In the genomic region with DNA sequence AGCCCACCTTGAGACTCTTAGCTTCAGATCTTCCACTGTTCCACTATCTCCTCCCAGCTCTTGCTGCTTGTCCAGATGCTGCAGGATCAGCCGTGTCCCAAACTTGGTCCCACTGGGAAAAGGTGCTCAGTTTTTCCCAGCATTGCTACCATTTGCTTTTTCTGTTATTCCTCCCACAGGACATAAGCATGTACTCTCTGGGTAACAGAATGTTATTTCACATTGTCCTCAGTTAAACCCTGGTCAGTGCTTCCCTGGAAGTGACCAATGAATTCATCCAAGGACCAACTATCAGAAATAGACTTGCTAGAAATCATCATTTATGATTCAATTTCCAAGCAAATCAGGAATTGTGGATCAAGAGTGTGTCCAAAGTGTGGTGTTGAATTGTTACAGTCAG, we compare ENCODE assay signal across 27 cellular contexts.
"Had no signal": no experiment of that assay in that cellular context is flagged by ENCODE, and none has a peak within 500 bp of the region (broad histone marks: within the 10 kb centered on the region; RNA-seq: fewer than 3 reads in every experiment).

No MANE protein-coding gene starts in this region.

- H3K27ac ChIP-seq: hepatocyte, pancreas, prostate gland, right lobe of liver, skin epidermis, stomach, testis, upper lobe of right lung had no signal

- H3K4me1 ChIP-seq: prostate gland, right lobe of liver, upper lobe of right lung had no signal

- DNase-seq: glutamatergic neuron; heart right ventricle; islet precursor cell; midbrain; mucosa of descending colon; naive thymus-derived CD4-positive, alpha-beta T cell; nucleus accumbens; pancreas; posterior cingulate gyrus; retina; right lobe of liver; stimulated activated CD4-positive, alpha-beta T cell treated with anti-CD3 and anti-CD28 coated beads, Interleukin-12 subunit alpha, Interleukin-12 subunit beta, amount 100 ng/mL, for 4 hours; stimulated activated CD4-positive, alpha-beta T cell treated with anti-CD3 and anti-CD28 coated beads, Interleukin-15, amount 100 ng/mL, for 24 hours; stimulated activated CD4-positive, alpha-beta T cell treated with anti-CD3 and anti-CD28 coated beads, Interleukin-2, amount 100 ng/mL, for 24 hours; stimulated activated CD4-positive, alpha-beta T cell treated with anti-CD3 and anti-CD28 coated beads, Interleukin-4, amount 100 ng/mL, for 1 hour; stimulated activated naive B cell treated with anti-CD40 and anti-IgM and Interleukin-4, amounts not matched to agents 10 μg/mL and 1 μg/mL and 100 μg/mL, for 72 hours; stimulated activated naive CD8-positive, alpha-beta T cell treated with anti-CD3 and anti-CD28 coated beads, Interleukin-15, Interleukin-2, amounts not matched to agents 100 U/mL and 50 U/mL, for 24 hours; stomach; testis; tibial artery; trophoblast cell; upper lobe of right lung had no signal

- H3K27me3 ChIP-seq: heart right ventricle, hepatocyte, pancreas, right lobe of liver, stomach, testis, tibial artery, upper lobe of right lung had no signal

- H3K9me3 ChIP-seq: mucosa of descending colon, pancreas, prostate gland, right lobe of liver, stomach, testis, upper lobe of right lung had no signal

- H3K36me3 ChIP-seq: heart right ventricle, pancreas, prostate gland, right lobe of liver, stomach, tibial artery, upper lobe of right lung had no signal

- H3K4me3 ChIP-seq: heart right ventricle, hepatocyte, mucosa of descending colon, pancreas, prostate gland, right lobe of liver, skin epidermis, stomach, testis, tibial artery, upper lobe of right lung had no signal

- ATAC-seq: left lobe of liver; mucosa of descending colon; naive thymus-derived CD4-positive, alpha-beta T cell; natural killer cell treated with Interleukin-12 subunit alpha and Interleukin-12 subunit beta and Interleukin-15 and Interleukin-18, amount 100 ng/mL, for 72 hours; pancreas; right lobe of liver; stimulated activated naive B cell treated with anti-CD40 and anti-IgM and Interleukin-4, amounts not matched to agents 10 μg/mL and 1 μg/mL and 100 μg/mL, for 72 hours; stimulated activated naive CD8-positive, alpha-beta T cell treated with anti-CD3 and anti-CD28 coated beads, Interleukin-15, Interleukin-2, amounts not matched to agents 100 U/mL and 50 U/mL, for 24 hours; upper lobe of right lung had no signal
